ENCODE assay signal across 17 cellular contexts in genomic region chr14:91360490-91361235, GRCh38. TPM values are rescaled to one million over a fixed set of nuclear protein-coding genes. Genes with fewer than 3 reads are reported as not detected.
DNase-seq lines count a peak whose midpoint lies in the region; ATAC-seq and TF ChIP-seq lines count a peak whose summit lies in the region.
"Had no signal": no experiment of that assay in that cellular context is flagged by ENCODE, and none has a peak within 500 bp of the region (broad histone marks: within the 10 kb centered on the region; RNA-seq: fewer than 3 reads in every experiment).

No MANE protein-coding gene starts in this region.

- H3K4me1 Mint-ChIP-seq in activated naive CD8-positive, alpha-beta T cell (ENCODE audit: low read depth): peaks cover 83% of the 10 kb centered on the region
- H3K4me1 Mint-ChIP-seq in activated naive CD8-positive, alpha-beta T cell treated with anti-CD3 and anti-CD28 coated beads for 36 hours: peaks cover 70% of the 10 kb centered on the region
- H3K4me1 Mint-ChIP-seq in activated T-helper 1 cell treated with anti-CD3 and anti-CD28 coated beads, Interleukin-12 subunit alpha, Interleukin-12 subunit beta, Interleukin-2, Interleukin-4 antibody, amounts not matched to agents 30 ng/mL and 10 ng/mL and 1 ng/mL, durations not matched to agents 14 hours and 24 hours and 36 hours (ENCODE audit: low read depth): peaks cover 63% of the 10 kb centered on the region

- TF ChIP-seq CTCF in lower lobe of right lung (IDR thresholded peaks at IDR 0.05): no peak
- no peak for TF ChIP-seq CTCF in upper lobe of right lung (IDR thresholded peaks at IDR 0.05)

- H3K36me3 Mint-ChIP-seq in activated naive CD8-positive, alpha-beta T cell: peaks cover 2% of the 10 kb centered on the region
- peaks cover 17% of the 10 kb centered on the region for H3K36me3 Mint-ChIP-seq in activated naive CD8-positive, alpha-beta T cell treated with anti-CD3 and anti-CD28 coated beads for 36 hours
- H3K36me3 Mint-ChIP-seq in activated T-helper 1 cell treated with anti-CD3 and anti-CD28 coated beads, Interleukin-12 subunit alpha, Interleukin-12 subunit beta, Interleukin-2, Interleukin-4 antibody, amounts not matched to agents 30 ng/mL and 10 ng/mL and 1 ng/mL, durations not matched to agents 14 hours and 24 hours and 36 hours (ENCODE audit: low read depth): peaks cover 32% of the 10 kb centered on the region

- H3K27ac Mint-ChIP-seq in activated naive CD8-positive, alpha-beta T cell: peak overlapping the region; percentile 74
- H3K27ac Mint-ChIP-seq in activated naive CD8-positive, alpha-beta T cell treated with anti-CD3 and anti-CD28 coated beads for 36 hours: no peak overlapping the region
- H3K27ac Mint-ChIP-seq in activated T-helper 1 cell treated with anti-CD3 and anti-CD28 coated beads, Interleukin-12 subunit alpha, Interleukin-12 subunit beta, Interleukin-2, Interleukin-4 antibody, amounts not matched to agents 30 ng/mL and 10 ng/mL and 1 ng/mL, durations not matched to agents 14 hours and 24 hours and 36 hours: peak overlapping the region; percentile 34
- H3K27ac Mint-ChIP-seq: mesothelial cell of epicardium; stimulated activated memory B cell treated with anti-CD40 and anti-IgM and Interleukin-4, amounts not matched to agents 10 μg/mL and 1 μg/mL and 100 μg/mL, for 72 hours had no signal

- intact Hi-C loops in activated T-helper 1 cell treated with anti-CD3 and anti-CD28 coated beads, Interleukin-12 subunit alpha, Interleukin-12 subunit beta, Interleukin-2, Interleukin-4 antibody, amounts not matched to agents 30 ng/mL and 10 ng/mL and 1 ng/mL, durations not matched to agents 14 hours and 24 hours and 36 hours (cut with micrococcal nuclease): no loop called here
- intact Hi-C loops in lower lobe of right lung (cut with DNase I) (no loop called here), upper lobe of right lung (cut with DNase I) (no loop called here)

- H3K27ac ChIP-seq in lower lobe of right lung (peak overlapping the region; percentile 64), upper lobe of right lung (peak overlapping the region; percentile 76)

- DNase-seq in activated naive CD8-positive, alpha-beta T cell treated with anti-CD3 and anti-CD28 coated beads for 36 hours: no peak
- no peak for DNase-seq in activated T-helper 1 cell treated with anti-CD3 and anti-CD28 coated beads, Interleukin-12 subunit alpha, Interleukin-12 subunit beta, Interleukin-2, Interleukin-4 antibody, amounts not matched to agents 30 ng/mL and 10 ng/mL and 1 ng/mL, durations not matched to agents 14 hours and 24 hours and 36 hours (ENCODE audit: low spot score)
- DNase-seq in lower lobe of right lung (no peak), upper lobe of right lung (no peak), D341Med (ENCODE audit: low spot score) (no peak), GDM1 (lab: John Stamatoyannopoulos, UW) (no peak)
- DNase-seq: ACHN, HCEC 1CT, NCI-H2081 treated with DMSO at 0.1 percent for 48 hours, T-helper 2 cell had no signal

- H3K9me3 Mint-ChIP-seq in activated naive CD8-positive, alpha-beta T cell (ENCODE audit: low read depth): no peaks in the 10 kb centered on the region
- no peaks in the 10 kb centered on the region for H3K9me3 Mint-ChIP-seq in activated naive CD8-positive, alpha-beta T cell treated with anti-CD3 and anti-CD28 coated beads for 36 hours
- H3K9me3 Mint-ChIP-seq in activated T-helper 1 cell treated with anti-CD3 and anti-CD28 coated beads, Interleukin-12 subunit alpha, Interleukin-12 subunit beta, Interleukin-2, Interleukin-4 antibody, amounts not matched to agents 30 ng/mL and 10 ng/mL and 1 ng/mL, durations not matched to agents 14 hours and 24 hours and 36 hours: no peaks in the 10 kb centered on the region
- H3K9me3 Mint-ChIP-seq: mesothelial cell of epicardium; stimulated activated memory B cell treated with anti-CD40 and anti-IgM and Interleukin-4, amounts not matched to agents 10 μg/mL and 1 μg/mL and 100 μg/mL, for 72 hours had no signal

- no peaks in the 10 kb centered on the region for H3K27me3 Mint-ChIP-seq in activated naive CD8-positive, alpha-beta T cell
- no peaks in the 10 kb centered on the region for H3K27me3 Mint-ChIP-seq in activated naive CD8-positive, alpha-beta T cell treated with anti-CD3 and anti-CD28 coated beads for 36 hours
- H3K27me3 Mint-ChIP-seq in activated T-helper 1 cell treated with anti-CD3 and anti-CD28 coated beads, Interleukin-12 subunit alpha, Interleukin-12 subunit beta, Interleukin-2, Interleukin-4 antibody, amounts not matched to agents 30 ng/mL and 10 ng/mL and 1 ng/mL, durations not matched to agents 14 hours and 24 hours and 36 hours (ENCODE audit: insufficient read depth): no peaks in the 10 kb centered on the region
- H3K27me3 Mint-ChIP-seq: stimulated activated memory B cell treated with anti-CD40 and anti-IgM and Interleukin-4, amounts not matched to agents 10 μg/mL and 1 μg/mL and 100 μg/mL, for 72 hours had no signal

- H3K36me3 ChIP-seq in lower lobe of right lung: no peaks in the 10 kb centered on the region
- no peaks in the 10 kb centered on the region for H3K36me3 ChIP-seq in upper lobe of right lung
- H3K36me3 ChIP-seq: adrenal gland had no signal

- H3K27me3 ChIP-seq in lower lobe of right lung (ENCODE audit: low read depth): no peaks in the 10 kb centered on the region
- no peaks in the 10 kb centered on the region for H3K27me3 ChIP-seq in upper lobe of right lung
- H3K27me3 ChIP-seq: adrenal gland had no signal

- ATAC-seq in lower lobe of right lung (peak; percentile 66 to 70), upper lobe of right lung (peak; percentile 33), GM18517 (IDR thresholded peaks at IDR 0.05; ENCODE audit: unreplicated experiment) (no peak)
- ATAC-seq: activated CD4-positive, CD25-positive, alpha-beta regulatory T cell treated with anti-CD3 and anti-CD28 coated beads, Interleukin-2, amount 50 U/mL, for 24 hours; stimulated activated memory B cell treated with anti-CD40 and anti-IgM and Interleukin-4, amounts not matched to agents 10 μg/mL and 1 μg/mL and 100 μg/mL, for 72 hours had no signal

- H3K4me1 ChIP-seq in lower lobe of right lung: peaks cover 49% of the 10 kb centered on the region
- H3K4me1 ChIP-seq in upper lobe of right lung: peaks cover 33% of the 10 kb centered on the region
- H3K4me1 ChIP-seq: adrenal gland had no signal

- no peak overlapping the region for H3K4me3 Mint-ChIP-seq in activated naive CD8-positive, alpha-beta T cell
- H3K4me3 Mint-ChIP-seq in activated naive CD8-positive, alpha-beta T cell treated with anti-CD3 and anti-CD28 coated beads for 36 hours: no peak overlapping the region
- no peak overlapping the region for H3K4me3 Mint-ChIP-seq in activated T-helper 1 cell treated with anti-CD3 and anti-CD28 coated beads, Interleukin-12 subunit alpha, Interleukin-12 subunit beta, Interleukin-2, Interleukin-4 antibody, amounts not matched to agents 30 ng/mL and 10 ng/mL and 1 ng/mL, durations not matched to agents 14 hours and 24 hours and 36 hours
- H3K4me3 Mint-ChIP-seq: mesothelial cell of epicardium; stimulated activated memory B cell treated with anti-CD40 and anti-IgM and Interleukin-4, amounts not matched to agents 10 μg/mL and 1 μg/mL and 100 μg/mL, for 72 hours had no signal

- no peak overlapping the region for H3K4me3 ChIP-seq in lower lobe of right lung
- H3K4me3 ChIP-seq in upper lobe of right lung: no peak overlapping the region
- H3K4me3 ChIP-seq: adrenal gland had no signal

- H3K9me3 ChIP-seq in lower lobe of right lung (no peaks in the 10 kb centered on the region), upper lobe of right lung (no peaks in the 10 kb centered on the region)
- H3K9me3 ChIP-seq: adrenal gland, Caco-2 had no signal

RNA-seq across cellular contexts. Expression of gene CCDC88C, which starts 57.0 kb away (rescaled TPM):
- total RNA-seq in activated naive CD8-positive, alpha-beta T cell treated with anti-CD3 and anti-CD28 coated beads for 36 hours: 10 to 100 TPM; 55.1 to 56.7 TPM
- total RNA-seq in activated T-helper 1 cell treated with anti-CD3 and anti-CD28 coated beads, Interleukin-12 subunit alpha, Interleukin-12 subunit beta, Interleukin-2, Interleukin-4 antibody, amounts not matched to agents 30 ng/mL and 10 ng/mL and 1 ng/mL, durations not matched to agents 14 hours and 24 hours and 36 hours: 85.9 and 91.7 TPM in 2 replicates
- total RNA-seq in lower lobe of right lung: 45.8 TPM
- total RNA-seq in upper lobe of right lung: 34.1 TPM
